Comparison of ENCODE assay signal across 1 cellular context in the genomic region with DNA sequence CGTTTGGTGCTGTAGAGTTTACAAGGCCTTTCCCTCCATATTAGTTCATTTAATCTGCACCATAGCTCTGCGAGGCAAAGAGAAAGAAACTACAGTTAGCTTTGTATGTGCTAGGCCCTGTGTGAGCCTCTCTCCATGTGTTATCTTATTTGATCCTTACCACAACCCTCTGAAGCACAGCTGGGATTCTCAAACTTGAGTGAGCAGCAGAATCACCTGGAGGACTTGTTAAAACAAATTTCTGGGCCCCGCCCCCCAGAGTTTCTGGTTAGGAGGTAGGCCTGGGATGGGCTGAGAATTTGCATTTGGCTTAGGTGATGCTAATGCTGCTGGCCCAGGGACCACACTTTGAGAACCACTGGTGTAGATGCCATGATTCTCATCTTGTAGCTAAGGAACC.
TF ChIP-seq lines count a peak whose summit lies in the region.

No MANE protein-coding gene starts in this region.

TF ChIP-seq in K562, 482 proteins besides CTCF, POLR2A, EP300 and RAD21:
- 0 out of 2 replicates have a peak, but pooled peaks have one; percentile 26 for TF ChIP-seq ZFX (CRISPR knock-in tag; IDR thresholded peaks at IDR 0.05)
- no peak for TF ChIP-seq ZNF174 (CRISPR knock-in tag; IDR thresholded peaks at IDR 0.05)
